ENCODE assay signal across 19 cellular contexts in genomic region chr3:112393360-112393728, GRCh38.
"Had no signal": no experiment of that assay in that cellular context is flagged by ENCODE, and none has a peak within 500 bp of the region (broad histone marks: within the 10 kb centered on the region; RNA-seq: fewer than 3 reads in every experiment).

No MANE protein-coding gene starts in this region.

- H3K4me3 Mint-ChIP-seq: activated B cell treated with CpG ODN at 0.5 μM for 24 hours; activated naive CD4-positive, alpha-beta T cell treated with anti-CD3 and anti-CD28 coated beads for 36 hours; activated T-cell treated with anti-CD3 and anti-CD28 coated beads, Interleukin-2, amount 50 U/mL, for 4 hours; brain; naive thymus-derived CD8-positive, alpha-beta T cell; T-helper 1 cell treated with Interleukin-12 subunit alpha and Interleukin-12 subunit beta and Interleukin-4 antibody, amounts not matched to agents 30 μg/mL and 1 μg/mL, for 36 hours; type B pancreatic cell had no signal

- DNase-seq: activated B cell treated with CpG ODN at 0.5 μM for 24 hours; activated CD4-positive, alpha-beta T cell treated with anti-CD3 and anti-CD28 coated beads for 48 hours; activated naive CD4-positive, alpha-beta T cell treated with anti-CD3 and anti-CD28 coated beads for 36 hours; activated T-cell treated with anti-CD3 and anti-CD28 coated beads, Interleukin-2, amount 50 U/mL, for 4 hours; aorta; dermis blood vessel endothelial cell; effector memory CD4-positive, alpha-beta T cell; hippocampal formation; left ventricle myocardium inferior; naive thymus-derived CD8-positive, alpha-beta T cell; stimulated activated CD4-positive, alpha-beta T cell treated with anti-CD3 and anti-CD28 coated beads, Interleukin-4, amount 100 ng/mL, for 24 hours; stimulated activated naive CD4-positive, alpha-beta T cell treated with Interleukin-2 at 50 U/mL for 16 hours; T1000 had no signal

- H3K36me3 Mint-ChIP-seq: brain, type B pancreatic cell had no signal

- H3K4me3 ChIP-seq: left ventricle myocardium inferior, prostate gland, right atrium auricular region had no signal

- H3K36me3 ChIP-seq: left ventricle myocardium inferior, prostate gland, right atrium auricular region had no signal

- H3K27me3 ChIP-seq: right atrium auricular region had no signal

- H3K4me1 ChIP-seq: prostate gland had no signal

- H3K27ac ChIP-seq: prostate gland, right atrium auricular region had no signal

- H3K27ac Mint-ChIP-seq: activated B cell treated with CpG ODN at 0.5 μM for 24 hours; activated naive CD4-positive, alpha-beta T cell treated with anti-CD3 and anti-CD28 coated beads for 36 hours; T-helper 1 cell treated with Interleukin-12 subunit alpha and Interleukin-12 subunit beta and Interleukin-4 antibody, amounts not matched to agents 30 μg/mL and 1 μg/mL, for 36 hours; type B pancreatic cell had no signal

- H3K9me3 ChIP-seq: prostate gland had no signal

- ATAC-seq: esophagus mucosa; naive thymus-derived CD8-positive, alpha-beta T cell had no signal

- H3K27me3 Mint-ChIP-seq: activated B cell treated with CpG ODN at 0.5 μM for 24 hours; brain; naive thymus-derived CD8-positive, alpha-beta T cell; type B pancreatic cell had no signal
